Comparison of ENCODE assay signal across 19 cellular contexts in the genomic region with DNA sequence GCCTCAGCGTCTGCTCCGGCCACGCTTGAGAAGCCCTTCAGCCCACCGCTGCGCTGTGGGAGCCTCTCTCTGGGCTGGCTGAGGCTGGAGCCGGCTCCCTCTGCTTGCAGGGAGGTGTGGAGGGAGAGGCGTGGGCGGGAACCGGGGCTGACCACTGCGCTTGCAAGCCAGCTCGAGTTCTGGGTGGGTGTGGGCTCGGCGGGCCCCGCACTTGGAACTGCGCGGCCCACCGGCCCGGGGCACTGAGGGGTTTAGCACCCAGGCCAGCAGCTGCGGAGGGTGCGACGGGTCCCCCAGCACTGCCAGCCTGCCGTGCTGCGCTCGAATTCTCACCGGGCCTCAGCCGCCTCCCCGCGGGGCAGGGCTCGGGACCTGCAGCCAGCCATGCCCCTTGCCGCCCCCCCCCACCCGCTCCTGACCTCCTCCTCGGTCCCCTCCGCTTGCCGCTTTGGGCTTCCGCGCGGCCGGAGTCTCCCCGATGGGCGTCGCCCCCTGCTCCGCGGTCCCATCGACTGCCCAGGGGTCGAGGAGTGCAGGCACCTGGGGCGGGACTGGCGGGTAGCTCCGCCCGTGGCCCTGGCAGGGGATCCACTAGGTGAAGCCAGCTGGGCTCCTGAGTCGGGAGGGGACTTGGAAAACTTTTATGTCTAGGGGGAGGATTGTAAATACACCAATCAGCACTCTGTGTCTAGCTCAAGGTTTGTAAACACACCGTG.
A peak's percentile ranks its signal among the peaks of the same experiment; 100 is the strongest.
DNase-seq lines count a peak whose midpoint lies in the region; ATAC-seq, FAIRE-seq and TF ChIP-seq lines count a peak whose summit lies in the region.
"Had no signal": no experiment of that assay in that cellular context is flagged by ENCODE, and none has a peak within 500 bp of the region (broad histone marks: within the 10 kb centered on the region; RNA-seq: fewer than 3 reads in every experiment).

No MANE protein-coding gene starts in this region.

- H2BK15ac ChIP-seq in mesenchymal stem cell (ENCODE audit: low read depth, poor library complexity, severe bottlenecking): no peak overlapping the region

- WGBS in mesenchymal stem cell: 97% methylated on average over 47 of the region's 51 CpGs
- WGBS in testis, 2 donors: 86 to 87% methylated on average over 18 to 44 of the region's 51 CpGs
- 96 to 97% (median 97%) methylated on average over 38 to 51 of the region's 51 CpGs for WGBS in heart left ventricle, 4 donors

- H3K4me2 ChIP-seq in mesenchymal stem cell (ENCODE audit: low read length, poor library complexity, severe bottlenecking): no peak overlapping the region
- H3K4me2 ChIP-seq: A549 had no signal

- no peak overlapping the region for H3K4me3 ChIP-seq in kidney (ENCODE audit: low read length in 2 of 2)
- H3K4me3 ChIP-seq in mesenchymal stem cell (ENCODE audit: insufficient read depth in 1 of 2, low read depth in 1 of 2, low read length in 2 of 2): no peak overlapping the region
- peak overlapping the region; percentile 32 to 38 for H3K4me3 ChIP-seq in testis
- no peak overlapping the region for H3K4me3 ChIP-seq in heart left ventricle
- H3K4me3 ChIP-seq: A549 had no signal

- H3K9me3 ChIP-seq in kidney (ENCODE audit: control insufficient read depth in 1 of 2, low read length in 2 of 2) (no peaks in the 10 kb centered on the region), mesenchymal stem cell (ENCODE audit: control insufficient read depth, low read length) (no peaks in the 10 kb centered on the region), testis (no peaks in the 10 kb centered on the region), heart left ventricle (peaks cover 0 to 12% (median 0%) of the 10 kb centered on the region in 12 donors)
- H3K9me3 ChIP-seq: A549 had no signal

- TF ChIP-seq POLR2A in testis (IDR thresholded peaks at IDR 0.05) (no peak), heart left ventricle (IDR thresholded peaks at IDR 0.05) (no peak)

- no peak for FAIRE-seq in kidney (lab: Jason Lieb, UNC)
- FAIRE-seq: A549, GM12892, GM18507 had no signal

- H3K27ac ChIP-seq in kidney (ENCODE audit: low read depth in 2 of 2, low read length in 2 of 2): no peak overlapping the region
- H3K27ac ChIP-seq in mesenchymal stem cell (ENCODE audit: low read length, poor library complexity, severe bottlenecking): no peak overlapping the region
- no peak overlapping the region for H3K27ac ChIP-seq in testis
- no peak overlapping the region for H3K27ac ChIP-seq in heart left ventricle
- H3K27ac ChIP-seq: 22Rv1, A549, C4-2B had no signal

- no peaks in the 10 kb centered on the region for H3K4me1 ChIP-seq in kidney (ENCODE audit: control insufficient read depth in 1 of 2, insufficient read depth in 1 of 2, low read depth in 1 of 2, low read length in 2 of 2)
- no peaks in the 10 kb centered on the region for H3K4me1 ChIP-seq in mesenchymal stem cell (ENCODE audit: control insufficient read depth, insufficient read depth, low read depth, low read length)
- H3K4me1 ChIP-seq in testis: no peaks in the 10 kb centered on the region
- peaks cover 0 to 2% (median 0%) of the 10 kb centered on the region in 12 donors for H3K4me1 ChIP-seq in heart left ventricle

- TF ChIP-seq CTCF in kidney (IDR thresholded peaks at IDR 0.05; ENCODE audit: borderline replicate concordance, extremely low read depth, insufficient read depth): no peak
- TF ChIP-seq CTCF in testis (IDR thresholded peaks at IDR 0.05): no peak
- TF ChIP-seq CTCF in heart left ventricle (IDR thresholded peaks at IDR 0.05): no peak

- no peak overlapping the region for H2BK12ac ChIP-seq in mesenchymal stem cell (ENCODE audit: low read length in 2 of 2)

- H4K8ac ChIP-seq in mesenchymal stem cell (ENCODE audit: low read length): no peak overlapping the region

- no peak for ATAC-seq in GM21528 (IDR thresholded peaks at IDR 0.05; ENCODE audit: low FRiP score, unreplicated experiment)
- no peak for ATAC-seq in heart left ventricle
- ATAC-seq: A549 had no signal

- H2AFZ ChIP-seq in mesenchymal stem cell (ENCODE audit: low read depth, low read length): no peak overlapping the region

- H3K79me1 ChIP-seq in mesenchymal stem cell (replicated peaks; ENCODE audit: low read length, poor library complexity, severe bottlenecking): no peaks in the 10 kb centered on the region

- H4K91ac ChIP-seq in mesenchymal stem cell (ENCODE audit: low read length): peak overlapping the region; percentile 27

- H2BK120ac ChIP-seq in mesenchymal stem cell (ENCODE audit: low read depth, low read length): no peak overlapping the region

- H3K4ac ChIP-seq in mesenchymal stem cell (ENCODE audit: low read depth in 1 of 2, low read length in 2 of 2): no peak overlapping the region

- intact Hi-C loops in kidney (cut with DNase I) (no loop called here), testis (cut with DNase I; ENCODE audit: low total_unique reads) (no loop called here), heart left ventricle (cut with DNase I) (no loop called here)

- no peak overlapping the region for H3K23ac ChIP-seq in mesenchymal stem cell (ENCODE audit: low read length in 2 of 2)

- H3K36me3 ChIP-seq in kidney (ENCODE audit: control insufficient read depth in 1 of 2, insufficient read depth in 2 of 2, low read length in 2 of 2): no peaks in the 10 kb centered on the region
- no peaks in the 10 kb centered on the region for H3K36me3 ChIP-seq in mesenchymal stem cell (ENCODE audit: control insufficient read depth in 1 of 2, insufficient read depth in 2 of 2, low read depth in 1 of 2, low read length in 2 of 2)
- no peaks in the 10 kb centered on the region for H3K36me3 ChIP-seq in testis (ENCODE audit: low read depth, missing control alignments)
- H3K36me3 ChIP-seq in heart left ventricle: no peaks in the 10 kb centered on the region

- no peak overlapping the region for H3K9ac ChIP-seq in kidney (ENCODE audit: low read length in 2 of 2)
- no peak overlapping the region for H3K9ac ChIP-seq in mesenchymal stem cell (ENCODE audit: low read length)

- DNase-seq in activated gamma-delta T cell (lab: John Stamatoyannopoulos, UW) (peak; percentile 12), activated gamma-delta T cell treated with Interleukin-2 at 50 U/mL for 16 hours (no peak), kidney (peak; percentile 77), mesenchymal stem cell (no peak), testis (peak; percentile 25), germinal center (ENCODE audit: low spot score) (no peak), heart left ventricle (no peak)
- DNase-seq: AML-193; CD4-positive, alpha-beta T cell; DMS153; DMS79; GDM1; HCEC 1CT had no signal

- H2AK5ac ChIP-seq in mesenchymal stem cell (ENCODE audit: low read length, severe bottlenecking): no peak overlapping the region

- H3K27me3 ChIP-seq in mesenchymal stem cell (ENCODE audit: control insufficient read depth in 1 of 2, insufficient read depth in 1 of 2, low read length in 2 of 2) (no peaks in the 10 kb centered on the region), testis (no peaks in the 10 kb centered on the region), heart left ventricle (no peaks in the 10 kb centered on the region)

- H3K14ac ChIP-seq in mesenchymal stem cell (ENCODE audit: low read length in 2 of 2): no peak overlapping the region

- no peak overlapping the region for H3K18ac ChIP-seq in mesenchymal stem cell (ENCODE audit: low read depth in 1 of 2, low read length in 2 of 2)

- H2BK5ac ChIP-seq in mesenchymal stem cell (ENCODE audit: low read depth, low read length, poor library complexity, severe bottlenecking): no peak overlapping the region

Comparison
In these comparisons a context has a peak if more than half of its experiments do, and no peak if none do; other contexts are left out.
1. DNase-seq: peak in activated gamma-delta T cell (single experiment), kidney (single experiment) and testis (single experiment); none in activated gamma-delta T cell treated with Interleukin-2 at 50 U/mL for 16 hours (single experiment), mesenchymal stem cell (single experiment), germinal center (single experiment) and heart left ventricle (0 of 5).
2. H3K4me3 ChIP-seq: peak in testis (2 of 2); none in kidney (0 of 2), mesenchymal stem cell (0 of 2) and heart left ventricle (0 of 12).